Comparison of ENCODE assay signal across 19 cellular contexts in the genomic region with DNA sequence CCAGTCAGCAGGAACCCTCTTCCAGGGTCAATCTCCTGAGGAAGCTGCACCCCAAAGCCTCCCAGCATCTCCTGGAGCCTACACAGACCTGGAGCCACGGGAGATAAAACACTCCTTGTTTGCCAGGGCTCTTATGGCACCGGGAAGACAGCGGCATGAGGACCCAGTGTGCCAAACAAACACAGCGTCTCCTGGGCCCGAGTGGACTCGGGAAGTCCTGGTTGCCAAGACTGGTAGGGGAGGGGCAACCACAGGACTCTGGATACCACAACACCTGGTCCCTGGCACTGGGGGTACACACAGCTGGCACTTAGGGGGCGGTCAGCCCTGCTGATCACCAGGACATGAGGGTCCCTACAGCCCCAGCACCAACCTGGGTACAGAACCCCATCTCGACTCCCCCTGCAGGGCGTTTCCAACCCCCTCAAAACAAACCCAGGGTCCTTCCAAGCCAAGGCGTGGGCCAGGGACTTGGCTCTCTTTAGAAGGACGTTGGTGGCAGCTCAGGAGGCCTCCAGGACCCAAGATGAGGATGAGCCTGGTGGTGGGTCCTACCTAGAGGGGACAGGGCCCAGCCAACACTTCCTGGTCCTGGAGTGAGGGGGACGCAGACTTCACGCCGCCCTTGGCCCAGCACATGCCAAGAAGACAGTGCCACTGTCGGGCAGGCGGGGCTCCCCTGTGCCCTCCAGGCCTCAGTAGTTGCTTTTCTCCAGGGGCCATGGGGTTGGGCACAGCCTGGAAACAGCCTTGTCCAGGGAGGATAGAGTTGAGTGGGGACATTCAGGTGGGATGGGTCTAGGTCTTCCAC.
A peak's percentile ranks its signal among the peaks of the same experiment; 100 is the strongest.
DNase-seq lines count a peak whose midpoint lies in the region; ATAC-seq and TF ChIP-seq lines count a peak whose summit lies in the region.
"Had no signal": no experiment of that assay in that cellular context is flagged by ENCODE, and none has a peak within 500 bp of the region (broad histone marks: within the 10 kb centered on the region; RNA-seq: fewer than 3 reads in every experiment).

No MANE protein-coding gene starts in this region.

- TF ChIP-seq CTCF in RWPE1 (conservative IDR thresholded peaks at IDR 0.05; ENCODE audit: low read depth) (no peak), stomach (IDR thresholded peaks at IDR 0.05) (no peak), testis (IDR thresholded peaks at IDR 0.05) (no peak)

- peaks cover 0 to 41% (median 6%) of the 10 kb centered on the region in 11 experiments; a peak in 11 of 22 replicates for H3K27me3 ChIP-seq in BLaER1 treated with 17β-estradiol and CSF1 and Interleukin-3, amounts not matched to agents 10 nM and 100 nM
- H3K27me3 ChIP-seq in stomach (peaks cover 0 to 32% (median 0%) of the 10 kb centered on the region in 3 donors), testis (no peaks in the 10 kb centered on the region)
- H3K27me3 ChIP-seq: pancreas had no signal

- peak overlapping the region in 8 of 11 experiments; percentile 16 to 93 (median 34); a peak in 14 of 22 replicates for H3K4me2 ChIP-seq in BLaER1 treated with 17β-estradiol and CSF1 and Interleukin-3, amounts not matched to agents 10 nM and 100 nM

- CTCF ChIA-PET in RWPE1 (lab: Yijun Ruan, JAX) = no interaction called here

- no peak for TF ChIP-seq EP300 in stomach (IDR thresholded peaks at IDR 0.05)

- no peak overlapping the region; a peak in 1 of 22 replicates for H3K9ac ChIP-seq in BLaER1 treated with 17β-estradiol and CSF1 and Interleukin-3, amounts not matched to agents 10 nM and 100 nM

- H3K36me3 ChIP-seq in BLaER1 treated with 17β-estradiol and CSF1 and Interleukin-3, amounts not matched to agents 10 nM and 100 nM = no peaks in the 10 kb centered on the region
- no peaks in the 10 kb centered on the region for H3K36me3 ChIP-seq in stomach
- H3K36me3 ChIP-seq in testis (ENCODE audit: low read depth, missing control alignments) = no peaks in the 10 kb centered on the region
- H3K36me3 ChIP-seq: pancreas had no signal

- DNase-seq in RWPE1 (ENCODE audit: low spot score) (no peak), left cardiac atrium (no peak), stomach (peak; percentile 59), DMS153 (lab: John Stamatoyannopoulos, UW) (no peak), testis (no peak)
- no peak for DNase-seq in activated CD4-positive, alpha-beta T cell treated with anti-CD3 and anti-CD28 coated beads, Interleukin-2, amount 50 U/mL, for 48 hours
- DNase-seq: activated CD4-positive, alpha-beta T cell treated with anti-CD3 and anti-CD28 coated beads for 36 hours; activated gamma-delta T cell treated with Interleukin-2 at 50 U/mL for 16 hours; cerebellar nuclear complex; Karpas-422; MV-4-11; NCI-H510A; nephron progenitor cell; SHP77 treated with DMSO at 0.1 percent for 48 hours; stimulated activated CD4-positive, alpha-beta T cell treated with anti-CD3 and anti-CD28 coated beads, Interleukin-12 subunit alpha, Interleukin-12 subunit beta, amount 100 ng/mL, for 4 hours; stimulated activated CD4-positive, alpha-beta T cell treated with anti-CD3 and anti-CD28 coated beads, Interleukin-4, amount 100 ng/mL, for 24 hours had no signal

- H3K27ac ChIP-seq in BLaER1 treated with 17β-estradiol and CSF1 and Interleukin-3, amounts not matched to agents 10 nM and 100 nM = no peak overlapping the region
- H3K27ac ChIP-seq in RWPE1 = peak overlapping the region; percentile 99
- H3K27ac ChIP-seq in stomach = peak overlapping the region; percentile 13 to 60 (median 32)
- H3K27ac ChIP-seq in testis = no peak overlapping the region
- H3K27ac ChIP-seq: pancreas had no signal

- POLR2A ChIA-PET in RWPE1 (lab: Yijun Ruan, JAX; ENCODE audit: low non-redundant PET) = no interaction called here

- H3K9me3 ChIP-seq in BLaER1 treated with 17β-estradiol and CSF1 and Interleukin-3, amounts not matched to agents 10 nM and 100 nM (replicated peaks in 1 of 11) = no peaks in the 10 kb centered on the region; a peak in 2 of 22 replicates
- H3K9me3 ChIP-seq in stomach (no peaks in the 10 kb centered on the region), testis (no peaks in the 10 kb centered on the region)
- H3K9me3 ChIP-seq: pancreas had no signal

- no peak for TF ChIP-seq POLR2A in stomach (IDR thresholded peaks at IDR 0.05)
- TF ChIP-seq POLR2A in testis (IDR thresholded peaks at IDR 0.05) = no peak

- peaks cover 10 to 89% (median 56%) of the 10 kb centered on the region in 10 experiments for H3K4me1 ChIP-seq in BLaER1 treated with 17β-estradiol and CSF1 and Interleukin-3, amounts not matched to agents 10 nM and 100 nM
- peaks cover 27 to 39% (median 31%) of the 10 kb centered on the region in 4 donors for H3K4me1 ChIP-seq in stomach
- no peaks in the 10 kb centered on the region for H3K4me1 ChIP-seq in testis
- H3K4me1 ChIP-seq: pancreas had no signal

- peaks cover 0 to 31% (median 0%) of the 10 kb centered on the region in 11 experiments; a peak in 6 of 22 replicates for H4K20me1 ChIP-seq in BLaER1 treated with 17β-estradiol and CSF1 and Interleukin-3, amounts not matched to agents 10 nM and 100 nM

- H3K4me3 ChIP-seq in BLaER1 treated with 17β-estradiol and CSF1 and Interleukin-3, amounts not matched to agents 10 nM and 100 nM = no peak overlapping the region
- H3K4me3 ChIP-seq in stomach = no peak overlapping the region
- no peak overlapping the region for H3K4me3 ChIP-seq in testis
- H3K4me3 ChIP-seq: pancreas had no signal

- intact Hi-C loops in left cardiac atrium (cut with DNase I) = no loop called here
- intact Hi-C loops in stomach (cut with DNase I; ENCODE audit: low total_unique reads) = no loop called here
- intact Hi-C loops in testis (cut with DNase I; ENCODE audit: low total_unique reads) = no loop called here

- WGBS in stomach, 5 donors = 61 to 78% (median 67%) methylated on average over 9 to 16 of the region's 16 CpGs
- WGBS in testis, 2 donors = 91 to 95% methylated on average over 4 to 16 of the region's 16 CpGs

- peak; percentile 6 to 20 for ATAC-seq in left cardiac atrium
- ATAC-seq: activated CD4-positive, alpha-beta T cell treated with anti-CD3 and anti-CD28 coated beads for 36 hours; stimulated activated memory B cell treated with anti-CD40 and anti-IgM and Interleukin-4, amounts not matched to agents 10 μg/mL and 1 μg/mL and 100 μg/mL, for 72 hours had no signal

Comparison
In these comparisons a context has a peak if more than half of its experiments do, and no peak if none do; other contexts are left out.
1. H3K27ac ChIP-seq: peak in RWPE1 (single experiment) and stomach (5 of 5); none in BLaER1 treated with 17β-estradiol and CSF1 and Interleukin-3, amounts not matched to agents 10 nM and 100 nM (0 of 11) and testis (0 of 2).